9 cellular contexts compared by ENCODE assay signal in genomic region chr9:7117676-7118561, GRCh38.
A peak's percentile ranks its signal among the peaks of the same experiment; 100 is the strongest.
DNase-seq lines count a peak whose midpoint lies in the region; ATAC-seq and TF ChIP-seq lines count a peak whose summit lies in the region.
"Had no signal": no experiment of that assay in that cellular context is flagged by ENCODE, and none has a peak within 500 bp of the region (broad histone marks: within the 10 kb centered on the region; RNA-seq: fewer than 3 reads in every experiment).

No MANE protein-coding gene starts in this region.

- ATAC-seq in GM18520 (IDR thresholded peaks at IDR 0.05; ENCODE audit: unreplicated experiment) (peak; percentile 35), HG02571 (IDR thresholded peaks at IDR 0.05; ENCODE audit: unreplicated experiment) (peak; percentile 68), foreskin keratinocyte (peak; percentile 89), aorta (ENCODE audit: low FRiP score) (no peak)

- no peak overlapping the region for H2AFZ ChIP-seq in PC-9

- CTCF ChIA-PET in PC-9 (lab: Charles Lee), result no interaction called here

- H3K4me1 ChIP-seq in foreskin keratinocyte, result peaks cover 3% of the 10 kb centered on the region
- H3K4me1 ChIP-seq in aorta (ENCODE audit: control insufficient read depth in 1 of 2, insufficient read depth in 2 of 2, low read length in 2 of 2), result peaks cover 0 to 2% of the 10 kb centered on the region in 2 donors
- no peaks in the 10 kb centered on the region for H3K4me1 ChIP-seq in PC-9 (replicated peaks; ENCODE audit: insufficient read depth)

- H3F3A ChIP-seq in PC-9 (ENCODE audit: insufficient read depth, low read depth), result no peaks in the 10 kb centered on the region

- H3K9me3 ChIP-seq in aorta (ENCODE audit: control insufficient read depth, low read length), result no peaks in the 10 kb centered on the region
- no peaks in the 10 kb centered on the region for H3K9me3 ChIP-seq in PC-9 (ENCODE audit: insufficient read depth, low read depth)

- H3K27ac ChIP-seq in foreskin keratinocyte (peak overlapping the region; percentile 1), aorta (ENCODE audit: low read depth in 1 of 2, low read length in 2 of 2) (no peak overlapping the region), PC-9 (no peak overlapping the region)
- H3K27ac ChIP-seq: HL-60 had no signal

- intact Hi-C loops in aorta (cut with DNase I) (no loop called here), PC-9 (cut with micrococcal nuclease; ENCODE audit: unreplicated experiment) (no loop called here)

- DNase-seq in NCI-H1092 (lab: John Stamatoyannopoulos, UW) (peak; percentile 19), foreskin keratinocyte (peak; percentile 38 to 71), anterior cingulate cortex (lab: John Stamatoyannopoulos, UW) (no peak), aorta (no peak), PC-9 (no peak)
- DNase-seq in activated naive CD4-positive, alpha-beta T cell (lab: John Stamatoyannopoulos, UW), result no peak

- no peak for TF ChIP-seq CTCF in foreskin keratinocyte (conservative IDR thresholded peaks at IDR 0.05)
- no peak for TF ChIP-seq CTCF in PC-9 (conservative IDR thresholded peaks at IDR 0.05)

- BruUV-seq in PC-9 (replicated peaks; lab: Mats Ljungman, UMichigan), result no TSS peak

- POLR2A ChIA-PET in PC-9 (lab: Charles Lee; ENCODE audit: unreplicated experiment), result no interaction called here

- H3K36me3 ChIP-seq in aorta (ENCODE audit: control insufficient read depth in 1 of 2, insufficient read depth in 2 of 2, low read length in 1 of 2) (no peaks in the 10 kb centered on the region), PC-9 (ENCODE audit: low read depth) (no peaks in the 10 kb centered on the region)

- 67 to 74% methylated on average over 6 of the region's 6 CpGs for WGBS in aorta, 2 donors

- H3K4me2 ChIP-seq in PC-9, result no peak overlapping the region

- no peaks in the 10 kb centered on the region for H4K20me1 ChIP-seq in PC-9 (ENCODE audit: insufficient read depth)

- H3K79me2 ChIP-seq in PC-9 (ENCODE audit: low read depth), result no peaks in the 10 kb centered on the region

- H3K27me3 ChIP-seq in foreskin keratinocyte (no peaks in the 10 kb centered on the region), aorta (ENCODE audit: control insufficient read depth in 1 of 2, insufficient read depth in 2 of 2, low read length in 1 of 2) (no peaks in the 10 kb centered on the region), PC-9 (ENCODE audit: insufficient read depth, low read depth) (no peaks in the 10 kb centered on the region)

- H3K4me3 ChIP-seq in aorta (ENCODE audit: low read length in 2 of 2), result no peak overlapping the region
- no peak overlapping the region for H3K4me3 ChIP-seq in PC-9

- no peaks in the 10 kb centered on the region for H3K9me2 ChIP-seq in PC-9 (ENCODE audit: insufficient read depth)

Comparison
In these comparisons a context has a peak if more than half of its experiments do, and no peak if none do; other contexts are left out.
1. DNase-seq: peak in NCI-H1092 (single experiment) and foreskin keratinocyte (2 of 2); none in anterior cingulate cortex (0 of 58), aorta (0 of 2), PC-9 (0 of 2) and activated naive CD4-positive, alpha-beta T cell (0 of 4).